In genomic region chr17:82892869-82893565, GRCh38 we compare ENCODE assay signal across 10 cellular contexts. TPM values are rescaled to one million over a fixed set of nuclear protein-coding genes. Genes with fewer than 3 reads are reported as not detected.
A peak's percentile ranks its signal among the peaks of the same experiment; 100 is the strongest.
DNase-seq lines count a peak whose midpoint lies in the region; ATAC-seq, FAIRE-seq and TF ChIP-seq lines count a peak whose summit lies in the region.
"Had no signal": no experiment of that assay in that cellular context is flagged by ENCODE, and none has a peak within 500 bp of the region (broad histone marks: within the 10 kb centered on the region; RNA-seq: fewer than 3 reads in every experiment).

No MANE protein-coding gene starts in this region.

- no peak for TF ChIP-seq RAD21 in H1 (IDR thresholded peaks at IDR 0.05 in 1 of 2, conservative IDR thresholded peaks at IDR 0.05 in 1 of 2; ENCODE audit: low read depth in 2 of 2, low read length in 2 of 2)

- no peak for TF ChIP-seq EP300 in H1 (IDR thresholded peaks at IDR 0.05; ENCODE audit: borderline replicate concordance in 1 of 2, low read depth in 2 of 2, low read length in 2 of 2)

- peak; percentile 74 to 91 (median 78) for DNase-seq in CD4-positive, alpha-beta memory T cell
- DNase-seq in activated CD8-positive, alpha-beta memory T cell treated with anti-CD3 and anti-CD28 coated beads, Interleukin-2, amount 10 ng/mL, durations not matched to agents 7 days and 5 days, result peak; percentile 90
- DNase-seq in H1 (ENCODE audit: low read depth in 1 of 2, low spot score in 2 of 2) (no peak), Karpas-422 (no peak), SW 1271 (lab: John Stamatoyannopoulos, UW) (no peak), Kasumi-1 (lab: John Stamatoyannopoulos, UW) (no peak)
- DNase-seq in stimulated activated CD4-positive, alpha-beta T cell treated with anti-CD3 and anti-CD28 coated beads, Interleukin-1b, Interleukin-23, amount 100 ng/mL, for 48 hours, result peak; percentile 51
- DNase-seq: SHP77 treated with DMSO at 0.1 percent for 48 hours had no signal

- H4K91ac ChIP-seq in H1 (replicated peaks; ENCODE audit: insufficient read length, low read length), result no peak overlapping the region

- no peak for TF ChIP-seq POLR2A in H1 (IDR thresholded peaks at IDR 0.05; ENCODE audit: control extremely low read depth in 1 of 2, low read depth in 2 of 2, low read length in 2 of 2)

- H3K4me3 Mint-ChIP-seq in CD4-positive, alpha-beta memory T cell, result peak overlapping the region in 7 of 8 donors; percentile 7 to 82 (median 72)
- H3K4me3 Mint-ChIP-seq in activated CD8-positive, alpha-beta memory T cell treated with anti-CD3 and anti-CD28 coated beads, Interleukin-2, amount 10 ng/mL, durations not matched to agents 7 days and 5 days, result peak overlapping the region; percentile 63

- FAIRE-seq in H1 (lab: Jason Lieb, UNC), result no peak
- FAIRE-seq: pancreas had no signal

- H3K27ac Mint-ChIP-seq in CD4-positive, alpha-beta memory T cell, result peak overlapping the region; percentile 88 to 99 (median 95)
- H3K27ac Mint-ChIP-seq in activated CD8-positive, alpha-beta memory T cell treated with anti-CD3 and anti-CD28 coated beads, Interleukin-2, amount 10 ng/mL, durations not matched to agents 7 days and 5 days, result peak overlapping the region; percentile 88

- H3K79me2 ChIP-seq in H1 (ENCODE audit: control insufficient read depth in 1 of 2, insufficient read depth in 2 of 2, low read length in 2 of 2), result no peaks in the 10 kb centered on the region
- no peaks in the 10 kb centered on the region for H3K79me2 ChIP-seq in Karpas-422 (ENCODE audit: low read length)

- H3K4me3 ChIP-seq in CD4-positive, alpha-beta memory T cell (ENCODE audit: low read length in 2 of 2), result no peak overlapping the region
- H3K4me3 ChIP-seq in H1 (ENCODE audit: extremely low read depth in 1 of 4, insufficient read depth in 2 of 4, low read depth in 3 of 4, low read length in 4 of 4) (no peak overlapping the region), Karpas-422 (ENCODE audit: low read length) (no peak overlapping the region)
- H3K4me3 ChIP-seq: pancreas had no signal

- no peak overlapping the region for H2BK120ac ChIP-seq in H1 (replicated peaks; ENCODE audit: low read depth, low read length)

- POLR2A ChIA-PET in CD4-positive, alpha-beta memory T cell (lab: Charles Lee; ENCODE audit: partially characterized antibody), result interaction anchor here (1.0 to 7.3 kb wide), 7 partner anchors 8 to 158 kb away, joined by 3 to 47 read pairs (median 6); no protein-coding TSS in a partner anchor
- POLR2A ChIA-PET in H1 (lab: Charles Lee; ENCODE audit: partially characterized antibody), result no interaction called here

- peak; percentile 91 for ATAC-seq in activated CD8-positive, alpha-beta memory T cell treated with anti-CD3 and anti-CD28 coated beads, Interleukin-2, amount 10 ng/mL, durations not matched to agents 7 days and 5 days
- no peak for ATAC-seq in SK-N-SH treated with all-trans-retinoic acid at 6 μM for 48 hours
- ATAC-seq: pancreas had no signal

- H3K14ac ChIP-seq in H1 (ENCODE audit: insufficient read length), result no peak overlapping the region

- peaks cover 3% of the 10 kb centered on the region for H3K36me3 ChIP-seq in CD4-positive, alpha-beta memory T cell (ENCODE audit: insufficient read depth, low read length)
- H3K36me3 ChIP-seq in H1 (ENCODE audit: control insufficient read depth in 2 of 4, insufficient read depth in 4 of 4, low read length in 3 of 4) (peaks cover 0 to 7% (median 3%) of the 10 kb centered on the region in 4 experiments; a peak in 4 of 8 replicates), Karpas-422 (ENCODE audit: insufficient read depth, low read length) (no peaks in the 10 kb centered on the region)
- H3K36me3 ChIP-seq: pancreas had no signal

- H4K5ac ChIP-seq in H1 (ENCODE audit: insufficient read length, low read depth, low read length), result no peak overlapping the region

- no peak overlapping the region for H3K56ac ChIP-seq in H1 (replicated peaks; ENCODE audit: insufficient read length, low read depth, low read length)

- peaks cover 13 to 45% (median 29%) of the 10 kb centered on the region in 4 donors for H3K4me1 Mint-ChIP-seq in CD4-positive, alpha-beta memory T cell
- peaks cover 36% of the 10 kb centered on the region for H3K4me1 Mint-ChIP-seq in activated CD8-positive, alpha-beta memory T cell treated with anti-CD3 and anti-CD28 coated beads, Interleukin-2, amount 10 ng/mL, durations not matched to agents 7 days and 5 days

- H2AK5ac ChIP-seq in H1 (ENCODE audit: low read depth, low read length), result no peak overlapping the region

- no peak overlapping the region for H3K23ac ChIP-seq in H1 (ENCODE audit: insufficient read length)

- intact Hi-C loops in CD4-positive, alpha-beta memory T cell (cut with micrococcal nuclease), result loop anchor here (1.0 kb wide), 3 partner anchors 8 to 111 kb away; no protein-coding TSS in a partner anchor

- H4K20me1 ChIP-seq in H1 (replicated peaks in 1 of 2; ENCODE audit: control insufficient read depth in 1 of 2, insufficient read depth in 2 of 2, low read length in 2 of 2) (peaks cover 0 to 5% of the 10 kb centered on the region in 2 experiments), Karpas-422 (ENCODE audit: insufficient read depth, low read depth, low read length) (no peaks in the 10 kb centered on the region)

- peaks cover 0 to 2% (median 0%) of the 10 kb centered on the region in 8 donors for H3K9me3 Mint-ChIP-seq in CD4-positive, alpha-beta memory T cell
- no peaks in the 10 kb centered on the region for H3K9me3 Mint-ChIP-seq in activated CD8-positive, alpha-beta memory T cell treated with anti-CD3 and anti-CD28 coated beads, Interleukin-2, amount 10 ng/mL, durations not matched to agents 7 days and 5 days (ENCODE audit: low read depth)

- H3K4me2 ChIP-seq in H1 (ENCODE audit: insufficient read depth in 1 of 2, low read depth in 2 of 2, low read length in 2 of 2), result no peak overlapping the region
- no peak overlapping the region for H3K4me2 ChIP-seq in Karpas-422 (ENCODE audit: low read depth, low read length, poor library complexity, severe bottlenecking)

- no peak overlapping the region for H3K9ac ChIP-seq in H1 (replicated peaks in 1 of 4; ENCODE audit: extremely low read depth in 1 of 4, low read depth in 3 of 4, low read length in 3 of 4)
- no peak overlapping the region for H3K9ac ChIP-seq in Karpas-422 (ENCODE audit: low read length)

- H2BK5ac ChIP-seq in H1 (ENCODE audit: low read depth, low read length), result no peak overlapping the region

- WGBS in H1 (ENCODE audit: extremely low coverage in 1 of 2, insufficient coverage in 1 of 2, insufficient read length in 1 of 2, insufficient replicate concordance in 2 of 2, low coverage in 1 of 2, low lambda C conversion rate in 2 of 2, missing lambda C conversion rate in 1 of 2), 2 experiments, result 93% methylated on average over 23 of the region's 27 CpGs; no CpG with 5 or more reads in 1 of the 2 experiments

- H3K4me1 ChIP-seq in CD4-positive, alpha-beta memory T cell (ENCODE audit: insufficient read depth, low read length), result peaks cover 25% of the 10 kb centered on the region
- H3K4me1 ChIP-seq in H1 (replicated peaks in 1 of 4; ENCODE audit: control insufficient read depth in 3 of 4, insufficient read depth in 4 of 4, low read length in 3 of 4) (peaks cover 8 to 16% (median 11%) of the 10 kb centered on the region in 4 experiments; a peak in 6 of 7 replicates), Karpas-422 (ENCODE audit: low read length) (no peaks in the 10 kb centered on the region)

- no peak overlapping the region for H2AFZ ChIP-seq in H1 (ENCODE audit: low read length)
- H2AFZ ChIP-seq in Karpas-422 (ENCODE audit: low read length), result no peak overlapping the region

- H3K79me1 ChIP-seq in H1 (ENCODE audit: low read depth, low read length), result peaks cover 4% of the 10 kb centered on the region; the same call in 1 of the 2 replicates

- peak overlapping the region; percentile 13; the same call in 1 of the 2 replicates for H3K18ac ChIP-seq in H1 (ENCODE audit: extremely low read depth, low read length)

- no peaks in the 10 kb centered on the region for H3K9me3 ChIP-seq in CD4-positive, alpha-beta memory T cell (ENCODE audit: control insufficient read depth in 1 of 2, low read length in 2 of 2)
- H3K9me3 ChIP-seq in H1 (ENCODE audit: insufficient read depth in 2 of 2, low read depth in 1 of 2, low read length in 1 of 2) (no peaks in the 10 kb centered on the region; a peak in 1 of 4 replicates), Karpas-422 (ENCODE audit: low read length) (no peaks in the 10 kb centered on the region)
- H3K9me3 ChIP-seq: pancreas had no signal

- H3K36me3 Mint-ChIP-seq in CD4-positive, alpha-beta memory T cell, result peaks cover 24 to 31% of the 10 kb centered on the region in 2 donors
- H3K36me3 Mint-ChIP-seq in activated CD8-positive, alpha-beta memory T cell treated with anti-CD3 and anti-CD28 coated beads, Interleukin-2, amount 10 ng/mL, durations not matched to agents 7 days and 5 days, result peaks cover 16% of the 10 kb centered on the region

- H3K4ac ChIP-seq in H1 (replicated peaks; ENCODE audit: insufficient read length, low read depth, low read length), result peak overlapping the region; percentile 51

- H2BK20ac ChIP-seq in H1 (ENCODE audit: low read length), result no peak overlapping the region

- H2BK12ac ChIP-seq in H1 (ENCODE audit: low read depth, low read length), result no peak overlapping the region

- TF ChIP-seq CTCF in H1 (IDR thresholded peaks at IDR 0.05; ENCODE audit: control extremely low read depth in 1 of 3, insufficient read depth in 1 of 3, low read depth in 1 of 3, low read length in 3 of 3), result no peak

- H2BK15ac ChIP-seq in H1 (ENCODE audit: low read length), result no peak overlapping the region

- CTCF ChIA-PET in CD4-positive, alpha-beta memory T cell (lab: Charles Lee; ENCODE audit: partially characterized antibody), result interaction anchor here (1.1 to 1.3 kb wide), 2 partner anchors 21 to 111 kb away, joined by 3 to 4 read pairs; no protein-coding TSS in a partner anchor
- CTCF ChIA-PET in activated CD8-positive, alpha-beta memory T cell treated with anti-CD3 and anti-CD28 coated beads, Interleukin-2, amount 10 ng/mL, durations not matched to agents 7 days and 5 days (lab: Charles Lee), result interaction anchor here (0.7 to 3.7 kb wide), 8 partner anchors 9 to 308 kb away, joined by 3 to 12 read pairs (median 4); no protein-coding TSS in a partner anchor
- CTCF ChIA-PET in H1 (lab: Charles Lee; ENCODE audit: partially characterized antibody), result interaction anchor here (1.0 to 1.8 kb wide), 9 partner anchors 9 to 181 kb away, joined by 3 to 9 read pairs (median 3); no protein-coding TSS in a partner anchor

- H3K9me2 ChIP-seq in Karpas-422 (replicated peaks; ENCODE audit: insufficient read depth, low read length), result no peaks in the 10 kb centered on the region

- H4K8ac ChIP-seq in H1 (ENCODE audit: extremely low read depth, insufficient read depth, low read length), result 0 out of 2 replicates have a peak overlapping the region, but pooled peaks have one; percentile 42

- no peaks in the 10 kb centered on the region for H3K27me3 Mint-ChIP-seq in CD4-positive, alpha-beta memory T cell
- no peaks in the 10 kb centered on the region for H3K27me3 Mint-ChIP-seq in activated CD8-positive, alpha-beta memory T cell treated with anti-CD3 and anti-CD28 coated beads, Interleukin-2, amount 10 ng/mL, durations not matched to agents 7 days and 5 days

- no peaks in the 10 kb centered on the region for H3K27me3 ChIP-seq in CD4-positive, alpha-beta memory T cell (ENCODE audit: insufficient read depth, low read length)
- H3K27me3 ChIP-seq in H1 (replicated peaks in 1 of 4; ENCODE audit: control insufficient read depth in 3 of 4, extremely low read depth in 1 of 4, insufficient read depth in 3 of 4, low read length in 3 of 4) (no peaks in the 10 kb centered on the region), Karpas-422 (ENCODE audit: low read length) (no peaks in the 10 kb centered on the region)
- H3K27me3 ChIP-seq: pancreas had no signal

- H3K23me2 ChIP-seq in H1 (ENCODE audit: low read depth, low read length), result no peaks in the 10 kb centered on the region

- peak overlapping the region; percentile 17 for H3K27ac ChIP-seq in CD4-positive, alpha-beta memory T cell (ENCODE audit: low read depth, low read length)
- H3K27ac ChIP-seq in H1 (ENCODE audit: low read depth, low read length) (no peak overlapping the region), Karpas-422 (ENCODE audit: low read length) (no peak overlapping the region)

RNA-seq across cellular contexts. Expression of gene ZNF750, which starts 53.2 kb away (rescaled TPM):
- total RNA-seq in CD4-positive, alpha-beta memory T cell, result not detected
- polyA plus RNA-seq in CD4-positive, alpha-beta memory T cell, result not detected
- not detected for total RNA-seq in activated CD8-positive, alpha-beta memory T cell treated with anti-CD3 and anti-CD28 coated beads, Interleukin-2, amount 10 ng/mL, durations not matched to agents 7 days and 5 days
- total RNA-seq in H1 (2021; fragmentation: NEBNext Ultra II Directional; extraction: Animal tissue kit (Norgen Biotek cat#: 25700)), result not detected in 2 replicates
- 0.02 TPM in 1 of 2 replicates, not detected in the other for polyA plus RNA-seq in H1 (2011; rRNA removed)
- not detected for polyA plus RNA-seq in H1 (2011; cell fraction: cytosol; rRNA removed)
- not detected for polyA plus RNA-seq in H1 (2011; cell fraction: nucleus; rRNA removed)
- 0.12 to 0.14 TPM in 2 of 4 replicates, not detected in the others for polyA plus RNA-seq in H1 (2012, experiment 1 of 2)
- 0.04 TPM for polyA plus RNA-seq in H1 (2012, experiment 2 of 2)
- 0.02 TPM for polyA plus RNA-seq in H1 (2013, experiment 1 of 2)
- 0.02 TPM for polyA plus RNA-seq in H1 (2013, experiment 2 of 2)
- not detected in 2 replicates for polyA minus RNA-seq in H1 (2011; rRNA and poly(A)+ RNA removed)
- polyA minus RNA-seq in H1 (2011; cell fraction: cytosol; rRNA and poly(A)+ RNA removed), result not detected
- polyA minus RNA-seq in H1 (2011; cell fraction: nucleus; rRNA and poly(A)+ RNA removed), result not detected
- not detected in 2 replicates for total RNA-seq in Karpas-422 (2014; rRNA removed; shearing (Covaris generic); ENCODE audit: low replicate concordance)
- total RNA-seq: pancreas had no signal

Comparison
In these comparisons a context has a peak if more than half of its experiments do, and no peak if none do; other contexts are left out.
1. DNase-seq: peak in CD4-positive, alpha-beta memory T cell (5 of 5), activated CD8-positive, alpha-beta memory T cell treated with anti-CD3 and anti-CD28 coated beads, Interleukin-2, amount 10 ng/mL, durations not matched to agents 7 days and 5 days (single experiment) and stimulated activated CD4-positive, alpha-beta T cell treated with anti-CD3 and anti-CD28 coated beads, Interleukin-1b, Interleukin-23, amount 100 ng/mL, for 48 hours (single experiment); none in H1 (0 of 2), Karpas-422 (single experiment), SW 1271 (0 of 2) and Kasumi-1 (0 of 2).